ENCODE assay signal across 31 cellular contexts in the genomic region with DNA sequence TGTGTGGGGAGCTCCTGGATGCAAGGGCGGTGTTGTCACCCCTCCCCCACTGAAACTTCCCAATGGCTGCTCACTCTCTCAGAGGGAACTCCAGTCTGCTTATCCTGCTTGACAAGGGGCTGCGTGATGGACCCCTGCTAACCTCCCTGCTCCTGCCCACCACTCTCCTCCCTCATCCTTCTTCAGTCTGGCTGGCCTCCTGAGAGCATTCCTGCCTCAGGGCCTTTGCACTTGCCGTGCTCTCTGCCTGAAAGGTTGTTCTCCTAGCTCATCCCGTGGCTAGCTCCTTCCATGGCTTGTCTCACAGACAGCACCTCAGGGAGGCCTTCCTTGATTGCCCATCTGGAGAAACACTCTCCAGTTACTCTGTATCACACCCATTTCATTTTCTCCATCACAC.
"Had no signal": no experiment of that assay in that cellular context is flagged by ENCODE, and none has a peak within 500 bp of the region (broad histone marks: within the 10 kb centered on the region; RNA-seq: fewer than 3 reads in every experiment).

No MANE protein-coding gene starts in this region.

- H3K27ac Mint-ChIP-seq: activated CD4-positive, alpha-beta memory T cell treated with anti-CD3 and anti-CD28 coated beads, Interleukin-2, amount 10 ng/mL, durations not matched to agents 7 days and 5 days; activated CD4-positive, alpha-beta T cell treated with anti-CD3 and anti-CD28 coated beads for 36 hours; activated CD4-positive, alpha-beta T cell treated with anti-CD3 and anti-CD28 coated beads, Interleukin-2, amount 10 ng/mL, durations not matched to agents 24 days and 14 days; activated naive CD4-positive, alpha-beta T cell treated with anti-CD3 and anti-CD28 coated beads, Interleukin-2, amount 10 ng/mL, durations not matched to agents 7 days and 5 days; activated naive CD4-positive, alpha-beta T cell treated with anti-CD3 and anti-CD28 coated beads, Interleukin-2, amount 50 U/mL, for 72 hours; activated naive CD8-positive, alpha-beta T cell treated with anti-CD3 and anti-CD28 coated beads, Interleukin-2, amount 10 ng/mL, durations not matched to agents 7 days and 5 days; activated T-cell treated with anti-CD3 and anti-CD28 coated beads, Interleukin-2, amount 50 U/mL, for 24 hours; activated T-cell treated with anti-CD3 and anti-CD28 coated beads, Interleukin-2, amount 50 U/mL, for 72 hours; T-helper 1 cell treated with Interleukin-12 subunit alpha and Interleukin-12 subunit beta and Interleukin-4 antibody, amounts not matched to agents 30 μg/mL and 1 μg/mL, for 36 hours; T-helper 2 cell treated with Interferon-gamma antibody and Interleukin-4, amounts not matched to agents 5 μg/mL and 100 μg/mL, for 36 hours had no signal

- H3K36me3 Mint-ChIP-seq: activated naive CD4-positive, alpha-beta T cell treated with anti-CD3 and anti-CD28 coated beads, Interleukin-2, amount 10 ng/mL, durations not matched to agents 7 days and 5 days; activated naive CD4-positive, alpha-beta T cell treated with anti-CD3 and anti-CD28 coated beads, Interleukin-2, amount 50 U/mL, for 72 hours; activated naive CD8-positive, alpha-beta T cell treated with anti-CD3 and anti-CD28 coated beads, Interleukin-2, amount 10 ng/mL, durations not matched to agents 7 days and 5 days; brain had no signal

- H3K4me1 ChIP-seq: ascending aorta, breast epithelium, colonic mucosa, esophagus squamous epithelium had no signal

- ATAC-seq: activated CD4-positive, alpha-beta T cell treated with anti-CD3 and anti-CD28 coated beads for 36 hours; activated naive CD4-positive, alpha-beta T cell treated with anti-CD3 and anti-CD28 coated beads, Interleukin-2, amount 50 U/mL, for 72 hours; activated T-cell treated with anti-CD3 and anti-CD28 coated beads, Interleukin-2, amount 50 U/mL, for 72 hours; gastroesophageal sphincter had no signal

- H3K36me3 ChIP-seq: ascending aorta, breast epithelium, cardiac muscle cell, colonic mucosa, esophagus squamous epithelium, gastroesophageal sphincter, WERI-Rb-1 had no signal

- H3K9me3 ChIP-seq: ascending aorta, breast epithelium, colonic mucosa, esophagus squamous epithelium, gastroesophageal sphincter had no signal

- H3K27me3 ChIP-seq: ascending aorta, breast epithelium, cardiac muscle cell, colonic mucosa, gastroesophageal sphincter had no signal

- DNase-seq: activated CD4-positive, alpha-beta memory T cell treated with anti-CD3 and anti-CD28 coated beads, Interleukin-2, amount 10 ng/mL, durations not matched to agents 7 days and 5 days; activated CD4-positive, alpha-beta T cell treated with anti-CD3 and anti-CD28 coated beads for 36 hours; activated CD4-positive, alpha-beta T cell treated with anti-CD3 and anti-CD28 coated beads, Interleukin-2, amount 10 ng/mL, durations not matched to agents 24 days and 14 days; activated CD4-positive, alpha-beta T cell treated with anti-CD3 and anti-CD28 coated beads, Interleukin-2, amount 50 U/mL, for 4 hours; activated CD4-positive, CD25-positive, alpha-beta regulatory T cell; activated CD4-positive, CD25-positive, alpha-beta regulatory T cell treated with anti-CD3 and anti-CD28 coated beads, Interleukin-2, amount 50 U/mL, for 72 hours; activated CD8-positive, alpha-beta memory T cell treated with anti-CD3 and anti-CD28 coated beads, Interleukin-2, amount 50 U/mL, for 48 hours; activated gamma-delta T cell; activated naive CD4-positive, alpha-beta T cell; activated naive CD4-positive, alpha-beta T cell treated with anti-CD3 and anti-CD28 coated beads, Interleukin-2, amount 10 ng/mL, durations not matched to agents 7 days and 5 days; activated naive CD8-positive, alpha-beta T cell treated with anti-CD3 and anti-CD28 coated beads, Interleukin-2, amount 10 ng/mL, durations not matched to agents 7 days and 5 days; activated T-cell treated with anti-CD3 and anti-CD28 coated beads for 4 hours; activated T-cell treated with anti-CD3 and anti-CD28 coated beads, Interleukin-2, amount 50 U/mL, for 24 hours; activated T-cell treated with anti-CD3 and anti-CD28 coated beads, Interleukin-2, amount 50 U/mL, for 72 hours; central memory CD4-positive, alpha-beta T cell; cerebellar nuclear complex; colonic mucosa; effector CD8-positive, alpha-beta T cell; esophagus squamous epithelium; foreskin melanocyte; T1000; WERI-Rb-1 had no signal

- H3K27ac ChIP-seq: ascending aorta, breast epithelium, cardiac muscle cell, colonic mucosa, epithelial cell of prostate, WERI-Rb-1 had no signal

- H3K4me1 Mint-ChIP-seq: activated CD4-positive, alpha-beta memory T cell treated with anti-CD3 and anti-CD28 coated beads, Interleukin-2, amount 10 ng/mL, durations not matched to agents 7 days and 5 days; activated CD4-positive, alpha-beta T cell treated with anti-CD3 and anti-CD28 coated beads for 36 hours; activated naive CD4-positive, alpha-beta T cell treated with anti-CD3 and anti-CD28 coated beads, Interleukin-2, amount 10 ng/mL, durations not matched to agents 7 days and 5 days had no signal

- H3K9me3 Mint-ChIP-seq: activated CD4-positive, alpha-beta memory T cell treated with anti-CD3 and anti-CD28 coated beads, Interleukin-2, amount 10 ng/mL, durations not matched to agents 7 days and 5 days; activated CD4-positive, alpha-beta T cell treated with anti-CD3 and anti-CD28 coated beads, Interleukin-2, amount 10 ng/mL, durations not matched to agents 24 days and 14 days; activated naive CD4-positive, alpha-beta T cell treated with anti-CD3 and anti-CD28 coated beads, Interleukin-2, amount 10 ng/mL, durations not matched to agents 7 days and 5 days; activated naive CD4-positive, alpha-beta T cell treated with anti-CD3 and anti-CD28 coated beads, Interleukin-2, amount 50 U/mL, for 72 hours; activated naive CD8-positive, alpha-beta T cell treated with anti-CD3 and anti-CD28 coated beads, Interleukin-2, amount 10 ng/mL, durations not matched to agents 7 days and 5 days; activated T-cell treated with anti-CD3 and anti-CD28 coated beads, Interleukin-2, amount 50 U/mL, for 24 hours; activated T-cell treated with anti-CD3 and anti-CD28 coated beads, Interleukin-2, amount 50 U/mL, for 72 hours; T-helper 1 cell treated with Interleukin-12 subunit alpha and Interleukin-12 subunit beta and Interleukin-4 antibody, amounts not matched to agents 30 μg/mL and 1 μg/mL, for 36 hours; T-helper 2 cell treated with Interferon-gamma antibody and Interleukin-4, amounts not matched to agents 5 μg/mL and 100 μg/mL, for 36 hours had no signal

- H3K4me3 Mint-ChIP-seq: activated CD4-positive, alpha-beta memory T cell treated with anti-CD3 and anti-CD28 coated beads, Interleukin-2, amount 10 ng/mL, durations not matched to agents 7 days and 5 days; activated CD4-positive, alpha-beta T cell treated with anti-CD3 and anti-CD28 coated beads for 36 hours; activated CD4-positive, alpha-beta T cell treated with anti-CD3 and anti-CD28 coated beads, Interleukin-2, amount 10 ng/mL, durations not matched to agents 24 days and 14 days; activated naive CD4-positive, alpha-beta T cell treated with anti-CD3 and anti-CD28 coated beads, Interleukin-2, amount 10 ng/mL, durations not matched to agents 7 days and 5 days; activated naive CD8-positive, alpha-beta T cell treated with anti-CD3 and anti-CD28 coated beads, Interleukin-2, amount 10 ng/mL, durations not matched to agents 7 days and 5 days; activated T-cell treated with anti-CD3 and anti-CD28 coated beads, Interleukin-2, amount 50 U/mL, for 24 hours; activated T-cell treated with anti-CD3 and anti-CD28 coated beads, Interleukin-2, amount 50 U/mL, for 72 hours; brain; T-helper 1 cell treated with Interleukin-12 subunit alpha and Interleukin-12 subunit beta and Interleukin-4 antibody, amounts not matched to agents 30 μg/mL and 1 μg/mL, for 36 hours; T-helper 2 cell treated with Interferon-gamma antibody and Interleukin-4, amounts not matched to agents 5 μg/mL and 100 μg/mL, for 36 hours had no signal

- H3K4me3 ChIP-seq: ascending aorta, breast epithelium, cardiac muscle cell, colonic mucosa, esophagus squamous epithelium, gastroesophageal sphincter had no signal
